Comparison of ENCODE assay signal across 1 cellular context in genomic region chr12:124772467-124773170, GRCh38.
A peak's percentile ranks its signal among the peaks of the same experiment; 100 is the strongest.
TF ChIP-seq lines count a peak whose summit lies in the region.

No MANE protein-coding gene starts in this region.

TF ChIP-seq in WTC11, 78 proteins besides CTCF, POLR2A, EP300 and RAD21 (continued from another document):
- no peak for TF ChIP-seq E2F1 (CRISPR knock-in tag; IDR thresholded peaks at IDR 0.05)
- no peak for TF ChIP-seq MLX (CRISPR knock-in tag; IDR thresholded peaks at IDR 0.05)
- TF ChIP-seq ZBTB43 (CRISPR knock-in tag; IDR thresholded peaks at IDR 0.05) = no peak
- TF ChIP-seq TCF7 (CRISPR knock-in tag; IDR thresholded peaks at IDR 0.05; ENCODE audit: low read depth) = no peak
- peak; percentile 74 for TF ChIP-seq GTF2I (CRISPR knock-in tag; conservative IDR thresholded peaks at IDR 0.05)
- TF ChIP-seq CREB1 (CRISPR knock-in tag; IDR thresholded peaks at IDR 0.05) = no peak
